8 cellular contexts compared by ENCODE assay signal in the genomic region with DNA sequence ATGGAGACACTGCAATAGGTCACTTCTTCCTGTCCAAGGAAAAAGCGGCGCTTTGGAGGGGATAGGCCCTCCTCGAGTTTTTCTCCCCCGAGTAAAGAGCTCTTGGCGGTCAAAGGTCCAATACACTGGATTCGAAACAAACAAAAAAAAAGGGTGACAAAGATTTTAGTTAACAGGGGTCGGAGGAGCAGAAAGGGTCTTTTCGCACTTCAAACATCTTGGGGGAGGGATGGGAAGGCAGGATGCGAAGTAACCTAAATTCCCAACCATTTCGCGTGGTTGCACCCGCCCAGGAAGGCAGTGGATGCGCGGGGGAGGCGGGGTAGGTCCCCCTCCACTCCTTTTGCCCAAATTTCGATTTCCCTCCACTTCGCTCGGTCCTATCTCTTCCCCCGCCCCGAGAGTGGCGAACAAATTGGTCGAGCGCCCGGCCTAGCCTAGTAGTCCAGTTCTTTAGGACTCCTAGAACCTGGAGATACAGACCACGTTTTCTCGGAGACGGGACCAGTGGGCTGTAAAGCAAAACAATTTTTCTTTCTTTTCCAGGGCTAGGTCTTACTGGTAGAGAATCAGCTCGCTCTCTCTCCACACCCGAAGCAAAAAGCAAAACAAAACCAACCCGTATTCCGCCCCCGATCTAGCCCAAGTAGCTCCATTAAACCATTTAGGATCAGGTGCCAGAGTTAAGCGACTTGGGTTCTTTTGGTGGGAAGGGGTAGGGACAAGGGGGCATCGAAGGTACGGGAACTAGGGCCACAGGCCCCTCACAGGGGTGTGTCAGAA. TPM values are rescaled to one million over a fixed set of nuclear protein-coding genes. Genes with fewer than 3 reads are reported as not detected.
DNase-seq lines count a peak whose midpoint lies in the region; ATAC-seq and TF ChIP-seq lines count a peak whose summit lies in the region.

No MANE protein-coding gene starts in this region.

- CTCF ChIA-PET in CD8-positive, alpha-beta T cell (lab: Charles Lee) = interaction anchor here (0.7 to 2.6 kb wide), 4 partner anchors 14 to 137 kb away, joined by 3 to 15 read pairs (median 3); no protein-coding TSS in a partner anchor

- DNase-seq in CD8-positive, alpha-beta T cell = peak in 4 of 7 experiments; percentile 12 to 30 (median 20)
- DNase-seq in HFF-Myc (ENCODE audit: extremely low read depth, low read depth) (no peak), SK-N-MC (ENCODE audit: low read depth, low spot score) (no peak), choroid plexus epithelial cell (ENCODE audit: low read depth) (peak; percentile 38), left kidney (ENCODE audit: low read depth, low spot score) (peak; percentile 60)
- peak; percentile 1 for DNase-seq in stimulated activated CD4-positive, alpha-beta T cell treated with anti-CD3 and anti-CD28 coated beads, Interleukin-2, amount 100 ng/mL, for 4 hours (ENCODE audit: low read depth)

- POLR2A ChIA-PET in CD8-positive, alpha-beta T cell (lab: Charles Lee) = interaction anchor here (0.5 to 1.2 kb wide), 7 partner anchors 20 to 1151 kb away, joined by 3 to 6 read pairs (median 3); partner anchors contain the start of gene SH2D1A

- TF ChIP-seq CTCF in CD8-positive, alpha-beta T cell (IDR thresholded peaks at IDR 0.05) = no peak
- TF ChIP-seq CTCF in HFF-Myc (IDR thresholded peaks at IDR 0.05; ENCODE audit: low read depth, low read length, missing control alignments) (no peak), choroid plexus epithelial cell (conservative IDR thresholded peaks at IDR 0.05; ENCODE audit: low read depth, low read length) (no peak)

- no peaks in the 10 kb centered on the region for H3K9me3 Mint-ChIP-seq in CD8-positive, alpha-beta T cell

- H3K4me3 ChIP-seq in CD8-positive, alpha-beta T cell (ENCODE audit: low read depth, low read length) = peak overlapping the region; percentile 57
- H3K4me3 ChIP-seq in HFF-Myc (replicated peaks; ENCODE audit: low read depth, low read length) = peak overlapping the region; percentile 51
- peak overlapping the region; percentile 85 for H3K4me3 ChIP-seq in SK-N-MC
- peak overlapping the region; percentile 70 for H3K4me3 ChIP-seq in choroid plexus epithelial cell (ENCODE audit: low read depth, low read length)

- no peaks in the 10 kb centered on the region for H3K36me3 ChIP-seq in CD8-positive, alpha-beta T cell (ENCODE audit: insufficient read depth, low read length)
- H3K36me3 ChIP-seq in SK-N-MC (ENCODE audit: insufficient read depth, low read length) = no peaks in the 10 kb centered on the region

- H3K4me3 Mint-ChIP-seq in CD8-positive, alpha-beta T cell = peak overlapping the region; percentile 98

- peak overlapping the region; percentile 94 for H3K27ac ChIP-seq in CD8-positive, alpha-beta T cell (ENCODE audit: low read depth, low read length)
- peak overlapping the region; percentile 93 for H3K27ac ChIP-seq in SK-N-MC

- peaks cover 16% of the 10 kb centered on the region for H3K4me1 Mint-ChIP-seq in CD8-positive, alpha-beta T cell (ENCODE audit: low read depth)

- H3K27me3 ChIP-seq in CD8-positive, alpha-beta T cell (ENCODE audit: insufficient read depth, low read length) = no peaks in the 10 kb centered on the region

- no peaks in the 10 kb centered on the region for H3K4me1 ChIP-seq in CD8-positive, alpha-beta T cell (ENCODE audit: insufficient read depth, low read length)

- peaks cover 27% of the 10 kb centered on the region for H3K36me3 Mint-ChIP-seq in CD8-positive, alpha-beta T cell

- intact Hi-C loops in CD8-positive, alpha-beta T cell (cut with DNase I, micrococcal nuclease) = loop anchor here (1.0 to 10.0 kb wide), 13 partner anchors 17 to 388 kb away; partner anchors contain the start of genes THOC2 (in 2 of the 2), SH2D1A (in 1 of the 2) and XIAP (in 1 of the 2)

- peak; percentile 1 for ATAC-seq in CD8-positive, alpha-beta T cell
- no peak for ATAC-seq in GM21619 (IDR thresholded peaks at IDR 0.05; ENCODE audit: unreplicated experiment)
- no peak for ATAC-seq in HG02571 (IDR thresholded peaks at IDR 0.05; ENCODE audit: unreplicated experiment)

- no peaks in the 10 kb centered on the region for H3K27me3 Mint-ChIP-seq in CD8-positive, alpha-beta T cell (ENCODE audit: low read depth)

- H3K9me3 ChIP-seq in CD8-positive, alpha-beta T cell (ENCODE audit: low read length) = no peaks in the 10 kb centered on the region
- no peaks in the 10 kb centered on the region for H3K9me3 ChIP-seq in SK-N-MC (ENCODE audit: low read depth, low read length)

- H3K9ac ChIP-seq in SK-N-MC (ENCODE audit: insufficient read length) = peak overlapping the region; percentile 93

- H3K27ac Mint-ChIP-seq in CD8-positive, alpha-beta T cell = peak overlapping the region; percentile 99

RNA-seq across cellular contexts. Expression of gene STAG2, which starts 2.0 kb away (rescaled TPM):
- 100 to 1,000 TPM; 104 to 105 TPM for total RNA-seq in CD8-positive, alpha-beta T cell

Comparison
In these comparisons a context has a peak if more than half of its experiments do, and no peak if none do; other contexts are left out.
1. DNase-seq: peak in CD8-positive, alpha-beta T cell (4 of 7), choroid plexus epithelial cell (single experiment), left kidney (single experiment) and stimulated activated CD4-positive, alpha-beta T cell treated with anti-CD3 and anti-CD28 coated beads, Interleukin-2, amount 100 ng/mL, for 4 hours (single experiment); none in HFF-Myc (single experiment) and SK-N-MC (single experiment).
2. Peak in every context shown above with its lines, with median percentiles within 50 percentile points of each other: H3K4me3 ChIP-seq.